11 cellular contexts compared by ENCODE assay signal in genomic region chr4:1990348-1990645, GRCh38.
"Had no signal": no experiment of that assay in that cellular context is flagged by ENCODE, and none has a peak within 500 bp of the region (broad histone marks: within the 10 kb centered on the region; RNA-seq: fewer than 3 reads in every experiment).

No MANE protein-coding gene starts in this region.

- H3K4me1 Mint-ChIP-seq: activated CD4-positive, alpha-beta T cell treated with anti-CD3 and anti-CD28 coated beads, Interleukin-2, amount 10 ng/mL, durations not matched to agents 7 days and 5 days had no signal

- H3K9me3 Mint-ChIP-seq: activated T-cell treated with anti-CD3 and anti-CD28 coated beads, Interleukin-2, amount 50 U/mL, for 4 hours; dendritic cell treated with granulocyte-macrophage colony-stimulating factor and Interleukin-4, amounts not matched to agents 40 ng/mL and 50 ng/mL, for 4 days had no signal

- H3K27ac Mint-ChIP-seq: activated CD4-positive, alpha-beta T cell treated with anti-CD3 and anti-CD28 coated beads, Interleukin-2, amount 10 ng/mL, durations not matched to agents 7 days and 5 days; dendritic cell treated with granulocyte-macrophage colony-stimulating factor and Interleukin-4, amounts not matched to agents 40 ng/mL and 50 ng/mL, for 4 days had no signal

- H3K4me3 ChIP-seq: tibial artery had no signal

- H3K4me3 Mint-ChIP-seq: activated CD4-positive, alpha-beta T cell treated with anti-CD3 and anti-CD28 coated beads, Interleukin-2, amount 10 ng/mL, durations not matched to agents 7 days and 5 days; activated T-cell treated with anti-CD3 and anti-CD28 coated beads, Interleukin-2, amount 50 U/mL, for 4 hours; dendritic cell treated with granulocyte-macrophage colony-stimulating factor and Interleukin-4, amounts not matched to agents 40 ng/mL and 50 ng/mL, for 4 days had no signal

- ATAC-seq: activated T-cell treated with anti-CD3 and anti-CD28 coated beads, Interleukin-2, amount 50 U/mL, for 4 hours had no signal

- H3K27me3 Mint-ChIP-seq: activated CD4-positive, alpha-beta T cell treated with anti-CD3 and anti-CD28 coated beads, Interleukin-2, amount 10 ng/mL, durations not matched to agents 7 days and 5 days; dendritic cell treated with granulocyte-macrophage colony-stimulating factor and Interleukin-4, amounts not matched to agents 40 ng/mL and 50 ng/mL, for 4 days had no signal

- DNase-seq: activated CD4-positive, alpha-beta T cell treated with anti-CD3 and anti-CD28 coated beads, Interleukin-2, amount 10 ng/mL, durations not matched to agents 7 days and 5 days; activated CD4-positive, CD25-positive, alpha-beta regulatory T cell; activated T-cell treated with anti-CD3 and anti-CD28 coated beads, Interleukin-2, amount 50 U/mL, for 4 hours; caudate nucleus; hippocampal formation; nucleus accumbens; SHP77; stimulated activated CD4-positive, alpha-beta T cell treated with anti-CD3 and anti-CD28 coated beads, Interleukin-2, amount 100 ng/mL, for 48 hours; T-helper 2 cell; tibial artery had no signal

- H3K27ac ChIP-seq: tibial artery had no signal

- H3K9me3 ChIP-seq: tibial artery had no signal

- H3K27me3 ChIP-seq: tibial artery had no signal
